9 cellular contexts compared by ENCODE assay signal in the genomic region with DNA sequence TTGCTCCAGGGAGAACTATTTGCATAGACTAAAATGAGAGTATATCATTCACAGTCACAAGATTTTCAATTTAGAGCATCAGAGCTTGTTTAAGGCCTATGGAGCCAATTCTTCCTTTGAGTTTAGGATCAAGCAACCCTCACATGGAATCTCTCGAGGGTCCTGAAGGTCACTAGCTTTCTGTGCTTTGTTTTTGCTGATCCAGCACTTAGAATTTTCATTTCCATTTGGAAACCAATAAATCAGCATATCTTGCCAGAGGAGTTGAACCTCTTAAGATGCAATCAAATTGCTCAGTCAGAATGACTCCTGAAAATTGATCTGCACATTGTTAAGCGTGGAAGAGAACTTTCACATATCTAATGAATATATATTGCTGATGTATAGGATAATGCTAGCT.
"Had no signal": no experiment of that assay in that cellular context is flagged by ENCODE, and none has a peak within 500 bp of the region (broad histone marks: within the 10 kb centered on the region; RNA-seq: fewer than 3 reads in every experiment).

No MANE protein-coding gene starts in this region.

- FAIRE-seq: H1, H54, HTR-8/SVneo had no signal

- H3K4me2 ChIP-seq: GM23338, KMS-11 had no signal

- H3K9ac ChIP-seq: KMS-11 had no signal

- ATAC-seq: GM23338 had no signal

- H3K27ac ChIP-seq: KMS-11 had no signal

- DNase-seq: H9, HCEC 1CT, Karpas-422, KBM-7 had no signal

- H3K4me3 ChIP-seq: GM23338 had no signal
